11 cellular contexts compared by ENCODE assay signal in the genomic region with DNA sequence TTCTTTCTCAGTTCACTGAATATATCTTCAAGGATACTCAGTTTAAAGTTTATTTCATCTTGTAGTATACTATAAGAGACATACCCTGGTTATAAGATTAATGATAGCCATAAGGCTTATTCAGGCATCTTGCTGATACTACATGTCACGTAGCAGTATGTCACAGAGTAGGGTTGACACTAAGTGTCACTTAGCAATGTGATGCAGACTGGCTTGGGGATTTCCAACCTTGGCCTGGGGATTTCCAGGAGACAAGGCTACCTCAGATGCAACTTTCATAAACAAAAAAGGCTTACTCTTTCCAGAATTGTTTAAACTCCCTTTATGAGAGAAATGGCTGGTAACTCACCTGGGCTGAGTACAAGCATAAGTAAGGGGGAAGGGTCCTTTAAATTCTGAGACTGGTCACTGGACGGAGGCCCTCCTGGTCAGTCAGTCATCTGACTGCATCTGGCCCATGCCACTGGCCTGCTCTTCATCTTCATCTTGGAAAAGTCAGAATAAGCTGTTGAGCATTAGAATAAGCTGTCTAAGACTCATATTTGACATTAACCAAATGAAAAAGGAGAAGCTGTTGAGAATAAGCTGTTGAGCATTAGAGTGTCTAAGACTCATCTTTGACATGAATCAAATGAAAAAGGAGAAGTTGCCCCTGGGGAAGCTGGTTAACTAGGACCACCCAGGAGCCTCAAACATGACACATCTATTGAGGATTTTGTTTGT. TPM values are rescaled to one million over a fixed set of nuclear protein-coding genes. Genes with fewer than 3 reads are reported as not detected.
DNase-seq lines count a peak whose midpoint lies in the region; ATAC-seq, FAIRE-seq and TF ChIP-seq lines count a peak whose summit lies in the region.
"Had no signal": no experiment of that assay in that cellular context is flagged by ENCODE, and none has a peak within 500 bp of the region (broad histone marks: within the 10 kb centered on the region; RNA-seq: fewer than 3 reads in every experiment).

No MANE protein-coding gene starts in this region.

- H3K9me3 ChIP-seq in Karpas-422 (ENCODE audit: low read length) (no peaks in the 10 kb centered on the region), vagina (no peaks in the 10 kb centered on the region)

- no peaks in the 10 kb centered on the region for H3K27me3 ChIP-seq in Karpas-422 (ENCODE audit: low read length)
- no peaks in the 10 kb centered on the region for H3K27me3 ChIP-seq in vagina

- H3K79me2 ChIP-seq in Karpas-422 (ENCODE audit: low read length) = no peaks in the 10 kb centered on the region

- H4K20me1 ChIP-seq in Karpas-422 (ENCODE audit: insufficient read depth, low read depth, low read length) = no peaks in the 10 kb centered on the region

- no peaks in the 10 kb centered on the region for H3K9me2 ChIP-seq in Karpas-422 (replicated peaks; ENCODE audit: insufficient read depth, low read length)

- H2AFZ ChIP-seq in Karpas-422 (ENCODE audit: low read length) = no peak overlapping the region

- H3K27ac ChIP-seq in Karpas-422 (ENCODE audit: low read length) = no peak overlapping the region
- H3K27ac ChIP-seq in vagina = no peak overlapping the region

- DNase-seq in GM12892 (ENCODE audit: insufficient read length) (no peak), RCC 7860 (ENCODE audit: low spot score) (peak; percentile 68), Karpas-422 (no peak), NCI-H2107 treated with DMSO at 0.1 percent for 48 hours (lab: John Stamatoyannopoulos, UW; ENCODE audit: unreplicated experiment) (no peak), vagina (ENCODE audit: extremely low spot score in 2 of 2) (no peak), sciatic nerve (ENCODE audit: low spot score) (no peak)
- DNase-seq: effector CD4-positive, alpha-beta T cell; H9; NCI-H1694 had no signal

- TF ChIP-seq CTCF in vagina (IDR thresholded peaks at IDR 0.05) = no peak

- TF ChIP-seq POLR2A in GM12892 (IDR thresholded peaks at IDR 0.05; ENCODE audit: low read depth, low read length) (no peak), vagina (IDR thresholded peaks at IDR 0.05) (no peak)

- ATAC-seq in GM19463 (IDR thresholded peaks at IDR 0.05; ENCODE audit: unreplicated experiment) = peak; percentile 93
- ATAC-seq in HG03045 (IDR thresholded peaks at IDR 0.05; ENCODE audit: unreplicated experiment) = peak; percentile 97
- no peak for ATAC-seq in sciatic nerve

- H3K4me2 ChIP-seq in Karpas-422 (ENCODE audit: low read depth, low read length, poor library complexity, severe bottlenecking) = no peak overlapping the region

- no peaks in the 10 kb centered on the region for H3K36me3 ChIP-seq in Karpas-422 (ENCODE audit: insufficient read depth, low read length)
- no peaks in the 10 kb centered on the region for H3K36me3 ChIP-seq in vagina

- intact Hi-C loops in vagina (cut with DNase I) (no loop called here), sciatic nerve (cut with DNase I) (no loop called here)

- FAIRE-seq in GM12892 (lab: Jason Lieb, UNC) = peak; percentile 96
- no peak for FAIRE-seq in RCC 7860 (lab: Jason Lieb, UNC)

- no peak overlapping the region for H3K9ac ChIP-seq in Karpas-422 (ENCODE audit: low read length)

- H3K4me3 ChIP-seq in Karpas-422 (ENCODE audit: low read length) (no peak overlapping the region), vagina (no peak overlapping the region)

- H3K4me1 ChIP-seq in Karpas-422 (ENCODE audit: low read length) (no peaks in the 10 kb centered on the region), vagina (no peaks in the 10 kb centered on the region)

RNA-seq across cellular contexts. Expression of a gene that starts 9.5 kb away (rescaled TPM):
- not detected for polyA plus RNA-seq in GM12892 (2012; ENCODE audit: missing spikeins)
- total RNA-seq in Karpas-422 (2014; rRNA removed; shearing (Covaris generic); ENCODE audit: low replicate concordance) = not detected in 2 replicates
- total RNA-seq in vagina = not detected
- total RNA-seq in sciatic nerve = not detected
- total RNA-seq: H9 had no signal
